In genomic region chr14:40842816-40843215, GRCh38 we compare ENCODE assay signal across 10 cellular contexts.
"Had no signal": no experiment of that assay in that cellular context is flagged by ENCODE, and none has a peak within 500 bp of the region (broad histone marks: within the 10 kb centered on the region; RNA-seq: fewer than 3 reads in every experiment).

No MANE protein-coding gene starts in this region.

- H3K4me1 Mint-ChIP-seq: IgD-negative memory B cell had no signal

- H3K36me3 ChIP-seq: HAP-1 had no signal

- H3K9me3 ChIP-seq: HAP-1 had no signal

- H3K4me3 ChIP-seq: GM23248, HAP-1 had no signal

- H3K4me3 Mint-ChIP-seq: HFFc6, IgD-negative memory B cell had no signal

- H3K4me1 ChIP-seq: HAP-1 had no signal

- H3K27ac Mint-ChIP-seq: HFFc6, IgD-negative memory B cell had no signal

- DNase-seq: GM23248, GOT3, H7, HFFc6, KBM-7 had no signal

- H3K27ac ChIP-seq: GM23248, HL-60 had no signal

- ATAC-seq: HCT116, HepG2 had no signal

- H3K36me3 Mint-ChIP-seq: IgD-negative memory B cell had no signal

- H3K9ac ChIP-seq: GM23248 had no signal

- H3K27me3 Mint-ChIP-seq: IgD-negative memory B cell had no signal

- H2AFZ ChIP-seq: GM23248 had no signal
